In genomic region chr12:93025145-93026103, GRCh38 we compare ENCODE assay signal across 9 cellular contexts.
A peak's percentile ranks its signal among the peaks of the same experiment; 100 is the strongest.
DNase-seq lines count a peak whose midpoint lies in the region; ATAC-seq and TF ChIP-seq lines count a peak whose summit lies in the region.
"Had no signal": no experiment of that assay in that cellular context is flagged by ENCODE, and none has a peak within 500 bp of the region (broad histone marks: within the 10 kb centered on the region; RNA-seq: fewer than 3 reads in every experiment).

No MANE protein-coding gene starts in this region.

- peak; percentile 30 for DNase-seq in DMS153 (lab: John Stamatoyannopoulos, UW)
- no peak for DNase-seq in DMS153 treated with DMSO at 0.1 percent for 48 hours (lab: John Stamatoyannopoulos, UW; ENCODE audit: unreplicated experiment)
- DNase-seq in HAP-1 (ENCODE audit: low spot score in 2 of 2), result peak; percentile 27 to 63
- peak; percentile 43 for DNase-seq in NCI-H2227 (lab: John Stamatoyannopoulos, UW; ENCODE audit: unreplicated experiment)
- DNase-seq in body of pancreas, result no peak
- peak; percentile 80 to 87 for DNase-seq in lung microvascular endothelial cell (ENCODE audit: low read depth in 2 of 2)
- DNase-seq in effector memory CD8-positive, alpha-beta T cell, result no peak
- DNase-seq in HK-2 (ENCODE audit: unreplicated experiment), result no peak

- H3K4me3 ChIP-seq in HAP-1 (no peak overlapping the region), body of pancreas (no peak overlapping the region)
- H3K4me3 ChIP-seq: BLaER1 had no signal

- peak; percentile 38 for ATAC-seq in body of pancreas
- ATAC-seq in effector memory CD8-positive, alpha-beta T cell (replicated peaks), result no peak

- WGBS in body of pancreas, 2 donors, result 84% methylated on average over 6 of the region's 6 CpGs

- no peaks in the 10 kb centered on the region for H3K9me3 Mint-ChIP-seq in effector memory CD8-positive, alpha-beta T cell

- H3K4me3 Mint-ChIP-seq in effector memory CD8-positive, alpha-beta T cell, result no peak overlapping the region

- H3K36me3 ChIP-seq in HAP-1 (replicated peaks), result no peaks in the 10 kb centered on the region
- H3K36me3 ChIP-seq in body of pancreas (replicated peaks in 1 of 2; ENCODE audit: insufficient read depth in 1 of 2, low read depth in 2 of 2), result no peaks in the 10 kb centered on the region
- H3K36me3 ChIP-seq: BLaER1 had no signal

- no peak for TF ChIP-seq POLR2A in body of pancreas (IDR thresholded peaks at IDR 0.05)

- peaks cover 13% of the 10 kb centered on the region in 2 donors for H3K27me3 Mint-ChIP-seq in effector memory CD8-positive, alpha-beta T cell

- intact Hi-C loops in body of pancreas (cut with DNase I), result no loop called here

- peak in 5 of 7 experiments; percentile 16 to 44 (median 34) for TF ChIP-seq CTCF in body of pancreas (IDR thresholded peaks at IDR 0.05)

- in situ Hi-C loops in HAP-1 (cut with MboI; ENCODE audit: low sequenced_read_pairs), result no loop called here

- peaks cover 4% of the 10 kb centered on the region for H3K4me1 ChIP-seq in HAP-1
- peaks cover 12% of the 10 kb centered on the region for H3K4me1 ChIP-seq in body of pancreas
- H3K4me1 ChIP-seq: BLaER1 had no signal

- H3K27me3 ChIP-seq in HAP-1 (ENCODE audit: low read depth), result no peaks in the 10 kb centered on the region
- no peaks in the 10 kb centered on the region for H3K27me3 ChIP-seq in body of pancreas
- H3K27me3 ChIP-seq: BLaER1 had no signal

- H3K9me3 ChIP-seq in HAP-1 (no peaks in the 10 kb centered on the region), body of pancreas (no peaks in the 10 kb centered on the region)
- H3K9me3 ChIP-seq: BLaER1 had no signal

- H3K36me3 Mint-ChIP-seq in effector memory CD8-positive, alpha-beta T cell (ENCODE audit: insufficient read depth), result no peaks in the 10 kb centered on the region

- no peak overlapping the region for H3K27ac Mint-ChIP-seq in effector memory CD8-positive, alpha-beta T cell

- H3K27ac ChIP-seq in body of pancreas, result no peak overlapping the region
- H3K27ac ChIP-seq: BLaER1 had no signal

- no peaks in the 10 kb centered on the region for H3K4me1 Mint-ChIP-seq in effector memory CD8-positive, alpha-beta T cell (ENCODE audit: low read depth in 2 of 2)

Comparison
In these comparisons a context has a peak if more than half of its experiments do, and no peak if none do; other contexts are left out.
1. DNase-seq: peak in DMS153 (single experiment), HAP-1 (2 of 2), NCI-H2227 (single experiment) and lung microvascular endothelial cell (2 of 2); none in DMS153 treated with DMSO at 0.1 percent for 48 hours (single experiment), body of pancreas (0 of 4), effector memory CD8-positive, alpha-beta T cell (0 of 3) and HK-2 (single experiment).